ENCODE assay signal across 1 cellular context in the genomic region with DNA sequence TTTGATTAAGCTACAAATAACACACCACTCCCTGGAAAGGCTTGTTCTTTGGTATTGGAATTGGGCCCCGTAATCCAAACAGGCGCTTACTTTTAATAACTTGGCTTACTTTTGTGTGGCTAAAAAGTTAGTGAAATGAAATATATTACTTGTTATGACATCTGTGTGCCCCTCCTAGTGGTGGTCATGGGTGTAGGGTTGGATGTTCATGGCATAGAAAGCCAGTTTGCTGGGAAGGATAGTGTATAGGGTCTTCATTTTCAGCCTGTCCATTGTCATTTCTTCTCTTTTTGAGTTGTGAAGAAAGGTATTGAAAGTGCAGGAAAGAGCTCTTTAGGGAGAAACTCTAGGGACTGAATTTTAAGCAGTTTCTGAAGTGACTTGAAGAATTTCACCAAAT.
TF ChIP-seq lines count a peak whose summit lies in the region.

No MANE protein-coding gene starts in this region.

TF ChIP-seq in GM12878, 131 proteins besides CTCF, POLR2A, EP300 and RAD21:
- TF ChIP-seq, protein P1, sequence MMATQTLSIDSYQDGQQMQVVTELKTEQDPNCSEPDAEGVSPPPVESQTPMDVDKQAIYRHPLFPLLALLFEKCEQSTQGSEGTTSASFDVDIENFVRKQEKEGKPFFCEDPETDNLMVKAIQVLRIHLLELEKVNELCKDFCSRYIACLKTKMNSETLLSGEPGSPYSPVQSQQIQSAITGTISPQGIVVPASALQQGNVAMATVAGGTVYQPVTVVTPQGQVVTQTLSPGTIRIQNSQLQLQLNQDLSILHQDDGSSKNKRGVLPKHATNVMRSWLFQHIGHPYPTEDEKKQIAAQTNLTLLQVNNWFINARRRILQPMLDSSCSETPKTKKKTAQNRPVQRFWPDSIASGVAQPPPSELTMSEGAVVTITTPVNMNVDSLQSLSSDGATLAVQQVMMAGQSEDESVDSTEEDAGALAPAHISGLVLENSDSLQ (IDR thresholded peaks at IDR 0.05) = no peak
- TF ChIP-seq ZNF384 (IDR thresholded peaks at IDR 0.05; ENCODE audit: borderline replicate concordance, low read depth, low read length) = no peak
- TF ChIP-seq STAT1 (conservative IDR thresholded peaks at IDR 0.05) = no peak
- TF ChIP-seq RBBP5 (conservative IDR thresholded peaks at IDR 0.05) = no peak
- TF ChIP-seq IRF4 (IDR thresholded peaks at IDR 0.05; ENCODE audit: low read depth, low read length) = no peak
- no peak for TF ChIP-seq ZZZ3 (IDR thresholded peaks at IDR 0.05; ENCODE audit: control insufficient read depth, insufficient read length, low read depth)
- no peak for TF ChIP-seq E4F1 (IDR thresholded peaks at IDR 0.05; ENCODE audit: borderline replicate concordance, partially characterized antibody)
- TF ChIP-seq LARP7 (IDR thresholded peaks at IDR 0.05) = no peak
- no peak for TF ChIP-seq CHD2 (IDR thresholded peaks at IDR 0.05; ENCODE audit: borderline replicate concordance, low read depth, low read length)
- no peak for TF ChIP-seq NFIC (IDR thresholded peaks at IDR 0.05; ENCODE audit: low read depth, low read length)
- TF ChIP-seq MTA3 (IDR thresholded peaks at IDR 0.05; ENCODE audit: borderline replicate concordance, low read length) = no peak
- TF ChIP-seq SIX5 (IDR thresholded peaks at IDR 0.05; ENCODE audit: low read depth, low read length, severe bottlenecking) = no peak
- no peak for TF ChIP-seq BCL11A (IDR thresholded peaks at IDR 0.05; ENCODE audit: low read depth, low read length)
- no peak for TF ChIP-seq CBX5 (IDR thresholded peaks at IDR 0.05; ENCODE audit: low read depth)
- TF ChIP-seq IRF5 (IDR thresholded peaks at IDR 0.05; ENCODE audit: borderline replicate concordance) = no peak
- no peak for TF ChIP-seq MEF2B (IDR thresholded peaks at IDR 0.05; ENCODE audit: partially characterized antibody, poor library complexity, severe bottlenecking)
TF ChIP-seq in GM12878: peak in this region for 0.
